34 cellular contexts compared by ENCODE assay signal in the genomic region with DNA sequence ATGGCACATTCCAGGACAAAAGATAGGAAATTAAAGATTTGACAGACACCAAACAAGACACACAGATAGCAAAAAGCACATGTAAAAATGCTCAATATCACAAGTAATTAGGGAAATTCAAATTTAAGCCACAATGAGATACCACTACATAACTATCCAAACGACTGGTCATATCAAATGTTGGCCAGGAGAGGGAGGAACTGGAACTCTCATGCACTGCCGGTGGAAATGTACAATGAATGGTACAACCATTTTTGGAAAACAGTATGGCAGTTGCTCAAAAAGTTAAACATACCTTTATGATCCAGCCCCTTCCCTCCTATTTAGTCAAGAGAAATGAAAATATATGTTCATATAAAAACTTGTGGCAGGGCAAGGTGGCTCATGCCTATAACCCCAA. TPM values are rescaled to one million over a fixed set of nuclear protein-coding genes. Genes with fewer than 3 reads are reported as not detected.
DNase-seq lines count a peak whose midpoint lies in the region; ATAC-seq and TF ChIP-seq lines count a peak whose summit lies in the region.
"Had no signal": no experiment of that assay in that cellular context is flagged by ENCODE, and none has a peak within 500 bp of the region (broad histone marks: within the 10 kb centered on the region; RNA-seq: fewer than 3 reads in every experiment).

No MANE protein-coding gene starts in this region.

- H4K91ac ChIP-seq in H9 (ENCODE audit: insufficient read length, low read depth, low read length): no peak overlapping the region

- TF ChIP-seq CTCF in BJ (IDR thresholded peaks at IDR 0.05; ENCODE audit: insufficient read depth, low read depth, low read length) (peak; percentile 12; the same call in 1 of the 2 replicates), H9 (conservative IDR thresholded peaks at IDR 0.05) (peak; percentile 29; the same call in 2 of the 3 replicates), brain microvascular endothelial cell (IDR thresholded peaks at IDR 0.05; ENCODE audit: low read depth, low read length, missing control alignments) (peak; percentile 22), fibroblast of villous mesenchyme (IDR thresholded peaks at IDR 0.05; ENCODE audit: insufficient read depth, low read depth, low read length) (peak; percentile 29)
- TF ChIP-seq CTCF in CD8-positive, alpha-beta T cell (IDR thresholded peaks at IDR 0.05): no peak

- H4K8ac ChIP-seq in H9 (replicated peaks; ENCODE audit: insufficient read length, low read depth, low read length): no peak overlapping the region

- H4K5ac ChIP-seq in H9 (ENCODE audit: insufficient read length, low read depth, low read length): no peak overlapping the region

- peaks cover 4 to 6% of the 10 kb centered on the region in 2 experiments for H3K4me1 Mint-ChIP-seq in H9
- H3K4me1 Mint-ChIP-seq in CD8-positive, alpha-beta T cell (ENCODE audit: low read depth): no peaks in the 10 kb centered on the region
- H3K4me1 Mint-ChIP-seq: naive thymus-derived CD8-positive, alpha-beta T cell had no signal

- H3K9me3 ChIP-seq in H9 (ENCODE audit: control insufficient read depth, low read depth, low read length): peaks cover 6% of the 10 kb centered on the region
- H3K9me3 ChIP-seq in CD8-positive, alpha-beta T cell (ENCODE audit: low read length): no peaks in the 10 kb centered on the region

- no peak overlapping the region for H2BK120ac ChIP-seq in H9 (ENCODE audit: low read depth, low read length, poor library complexity, severe bottlenecking)

- H3K4me3 ChIP-seq in BJ (ENCODE audit: low read depth, low read length): no peak overlapping the region
- no peak overlapping the region for H3K4me3 ChIP-seq in brain microvascular endothelial cell (ENCODE audit: low read depth, low read length)
- no peak overlapping the region for H3K4me3 ChIP-seq in fibroblast of villous mesenchyme (ENCODE audit: low read depth, low read length)
- no peak overlapping the region for H3K4me3 ChIP-seq in CD8-positive, alpha-beta T cell (ENCODE audit: low read depth, low read length)
- H3K4me3 ChIP-seq: BLaER1, body of pancreas, heart left ventricle, stomach, tibial artery had no signal

- CTCF ChIA-PET in BJ (lab: Yijun Ruan, JAX): no interaction called here
- CTCF ChIA-PET in CD8-positive, alpha-beta T cell (lab: Charles Lee): interaction anchor here (1.1 kb wide), 1 partner anchor 12 kb away, joined by 3 read pairs; no protein-coding TSS in a partner anchor

- WGBS in H9 (ENCODE audit: extremely low coverage, insufficient read length, low lambda C conversion rate): no CpG with 5 or more reads among the region's 2 CpGs

- no peaks in the 10 kb centered on the region for H3K79me1 ChIP-seq in H9 (ENCODE audit: insufficient read depth, low read depth, low read length, poor library complexity, severe bottlenecking)

- no peak overlapping the region for H3K14ac ChIP-seq in H9 (ENCODE audit: insufficient read depth, low read length)

- no peak overlapping the region for H3K56ac ChIP-seq in H9 (ENCODE audit: insufficient read length, low read depth, low read length)

- peaks cover 4 to 8% (median 5%) of the 10 kb centered on the region in 3 experiments; a peak in 6 of 7 replicates for H3K36me3 Mint-ChIP-seq in H9 (ENCODE audit: insufficient read depth in 1 of 3, low read depth in 3 of 3)
- no peaks in the 10 kb centered on the region for H3K36me3 Mint-ChIP-seq in CD8-positive, alpha-beta T cell
- H3K36me3 Mint-ChIP-seq: naive thymus-derived CD8-positive, alpha-beta T cell had no signal

- no peak overlapping the region for H3K4me2 ChIP-seq in H9 (ENCODE audit: insufficient read depth, insufficient read length, low read length)
- H3K4me2 ChIP-seq: BLaER1 had no signal

- no peak overlapping the region for H3K9ac ChIP-seq in H9 (ENCODE audit: extremely low read depth, insufficient read length, low read length)
- H3K9ac ChIP-seq: BLaER1 had no signal

- ATAC-seq in CD8-positive, alpha-beta T cell: no peak
- ATAC-seq: activated T-cell treated with anti-CD3 and anti-CD28 coated beads, Interleukin-2, amount 50 U/mL, for 72 hours; body of pancreas; heart left ventricle; naive thymus-derived CD8-positive, alpha-beta T cell had no signal

- H3K79me2 ChIP-seq in H9 (ENCODE audit: insufficient read depth, low read length): no peaks in the 10 kb centered on the region

- peaks cover 14 to 17% of the 10 kb centered on the region in 2 experiments; a peak in 4 of 5 replicates for H3K9me3 Mint-ChIP-seq in H9
- peaks cover 2% of the 10 kb centered on the region for H3K9me3 Mint-ChIP-seq in CD8-positive, alpha-beta T cell
- H3K9me3 Mint-ChIP-seq: activated T-cell treated with anti-CD3 and anti-CD28 coated beads, Interleukin-2, amount 50 U/mL, for 72 hours had no signal

- H3K27me3 ChIP-seq in BJ (ENCODE audit: control insufficient read depth, insufficient read depth, low read length) (no peaks in the 10 kb centered on the region), H9 (ENCODE audit: insufficient read depth, low read length) (no peaks in the 10 kb centered on the region), brain microvascular endothelial cell (replicated peaks) (no peaks in the 10 kb centered on the region)
- no peaks in the 10 kb centered on the region for H3K27me3 ChIP-seq in CD8-positive, alpha-beta T cell (ENCODE audit: insufficient read depth, low read length)
- H3K27me3 ChIP-seq: BLaER1, body of pancreas, heart left ventricle, stomach, tibial artery had no signal

- H2AFZ ChIP-seq in H9 (ENCODE audit: low read length): no peak overlapping the region

- H2BK5ac ChIP-seq in H9 (ENCODE audit: insufficient read length, low read length): no peak overlapping the region

- H3K27me3 Mint-ChIP-seq in H9 (ENCODE audit: low read depth): no peaks in the 10 kb centered on the region
- H3K27me3 Mint-ChIP-seq in CD8-positive, alpha-beta T cell (ENCODE audit: low read depth): no peaks in the 10 kb centered on the region

- H3K18ac ChIP-seq in H9 (ENCODE audit: insufficient read length, low read depth, low read length): no peak overlapping the region

- H3K4me3 Mint-ChIP-seq in H9: no peak overlapping the region
- no peak overlapping the region for H3K4me3 Mint-ChIP-seq in CD8-positive, alpha-beta T cell
- H3K4me3 Mint-ChIP-seq: activated T-cell treated with anti-CD3 and anti-CD28 coated beads, Interleukin-2, amount 50 U/mL, for 72 hours; naive thymus-derived CD8-positive, alpha-beta T cell had no signal

- H2BK12ac ChIP-seq in H9 (ENCODE audit: insufficient read length, low read depth, low read length): no peak overlapping the region

- H3K27ac ChIP-seq in H9 (ENCODE audit: insufficient read length, low read depth, low read length) (no peak overlapping the region), brain microvascular endothelial cell (no peak overlapping the region)
- no peak overlapping the region for H3K27ac ChIP-seq in CD8-positive, alpha-beta T cell (ENCODE audit: low read depth, low read length)
- H3K27ac ChIP-seq: BLaER1, body of pancreas, heart left ventricle, RWPE1, stomach, tibial artery had no signal

- no peak overlapping the region for H3T11ph ChIP-seq in H9 (ENCODE audit: low read length)

- H3K36me3 ChIP-seq in BJ (ENCODE audit: control insufficient read depth, insufficient read depth, low read length) (no peaks in the 10 kb centered on the region), brain microvascular endothelial cell (replicated peaks) (no peaks in the 10 kb centered on the region)
- no peaks in the 10 kb centered on the region for H3K36me3 ChIP-seq in CD8-positive, alpha-beta T cell (ENCODE audit: insufficient read depth, low read length)
- H3K36me3 ChIP-seq: BLaER1, heart left ventricle, stomach, tibial artery had no signal

- POLR2A ChIA-PET in BJ (lab: Charles Lee): no interaction called here
- POLR2A ChIA-PET in CD8-positive, alpha-beta T cell (lab: Charles Lee): no interaction called here

- H3K23ac ChIP-seq in H9 (ENCODE audit: insufficient read length, low read depth, low read length): no peak overlapping the region

- no peak overlapping the region for H3K4ac ChIP-seq in H9 (ENCODE audit: low read depth, low read length)

- no peak overlapping the region for H2BK20ac ChIP-seq in H9 (ENCODE audit: low read depth, low read length, poor library complexity, severe bottlenecking)

- intact Hi-C loops in CD8-positive, alpha-beta T cell (cut with DNase I, micrococcal nuclease): no loop called here

- no peak overlapping the region for H2BK15ac ChIP-seq in H9 (ENCODE audit: low read depth, low read length)

- H2AK5ac ChIP-seq in H9 (ENCODE audit: insufficient read length, low read length): no peak overlapping the region

- DNase-seq in BJ (ENCODE audit: low read depth) (no peak), H9 (no peak), brain microvascular endothelial cell (no peak), fibroblast of villous mesenchyme (ENCODE audit: low read depth) (no peak), DMS 273 treated with DMSO at 0.1 percent for 48 hours (lab: John Stamatoyannopoulos, UW) (no peak), foreskin melanocyte (no peak)
- no peak for DNase-seq in CD8-positive, alpha-beta T cell
- DNase-seq: ACHN; activated CD4-positive, CD25-positive, alpha-beta regulatory T cell; activated naive CD4-positive, alpha-beta T cell treated with Interleukin-2 at 50 U/mL for 16 hours; activated T-cell treated with anti-CD3 and anti-CD28 coated beads, Interleukin-2, amount 50 U/mL, for 72 hours; body of pancreas; COR-L47; cortex of kidney; GF-D8; heart left ventricle; KBM-7; midbrain; naive thymus-derived CD8-positive, alpha-beta T cell; NCI-H1417; NCI-H2081; NCI-H226; stimulated activated CD8-positive, alpha-beta memory T cell treated with anti-CD3 and anti-CD28 coated beads, Interleukin-4, amount 100 ng/mL, for 48 hours; stomach; T-helper 1 cell; tibial artery had no signal

- peaks cover 4% of the 10 kb centered on the region; the same call in 1 of the 2 replicates for H3K4me1 ChIP-seq in H9 (ENCODE audit: insufficient read depth, low read length)
- H3K4me1 ChIP-seq in CD8-positive, alpha-beta T cell (ENCODE audit: insufficient read depth, low read length): no peaks in the 10 kb centered on the region
- H3K4me1 ChIP-seq: BLaER1, body of pancreas, heart left ventricle, tibial artery had no signal

- in situ Hi-C loops in brain microvascular endothelial cell (cut with HindIII; ENCODE audit: low pct_ligation_motif_present, low sequenced_read_pairs): no loop called here

- no peaks in the 10 kb centered on the region for H3K23me2 ChIP-seq in H9 (ENCODE audit: insufficient read length, low read depth, low read length, poor library complexity, severe bottlenecking)

- H3K27ac Mint-ChIP-seq in H9: no peak overlapping the region
- no peak overlapping the region for H3K27ac Mint-ChIP-seq in CD8-positive, alpha-beta T cell
- H3K27ac Mint-ChIP-seq: activated T-cell treated with anti-CD3 and anti-CD28 coated beads, Interleukin-2, amount 50 U/mL, for 72 hours had no signal

- H4K20me1 ChIP-seq in H9 (ENCODE audit: control insufficient read depth, insufficient read depth, insufficient read length): no peaks in the 10 kb centered on the region
- H4K20me1 ChIP-seq: BLaER1 had no signal

RNA-seq across cellular contexts. Expression of a gene that starts 36.8 kb away (rescaled TPM):
- 0.27 and 0.53 TPM in 2 replicates for polyA plus RNA-seq in BJ (2011; rRNA removed)
- 0.28 and 0.51 TPM in 2 replicates for polyA minus RNA-seq in BJ (2011; rRNA and poly(A)+ RNA removed)
- total RNA-seq in H9 (2021) (159 and 175 TPM in 2 replicates), fibroblast of villous mesenchyme (1.6 and 1.7 TPM in 2 replicates)
- under 1 TPM; 0.39 to 0.41 TPM for total RNA-seq in CD8-positive, alpha-beta T cell
- total RNA-seq: MCF 10A; naive thymus-derived CD8-positive, alpha-beta T cell had no signal
- polyA plus RNA-seq: naive thymus-derived CD8-positive, alpha-beta T cell had no signal

RNA-seq across cellular contexts. Expression of a gene that starts 42.0 kb away (rescaled TPM):
- not detected in 2 replicates for polyA plus RNA-seq in BJ (2011; rRNA removed)
- polyA minus RNA-seq in BJ (2011; rRNA and poly(A)+ RNA removed): not detected in 2 replicates
- total RNA-seq in H9 (2021) (0.63 TPM in 1 of 2 replicates, not detected in the other), fibroblast of villous mesenchyme (not detected in 2 replicates)
- 1 to 10 TPM; 1.4 to 1.8 TPM for total RNA-seq in CD8-positive, alpha-beta T cell
- total RNA-seq: activated T-cell treated with anti-CD3 and anti-CD28 coated beads, Interleukin-2, amount 50 U/mL, for 72 hours; body of pancreas; heart left ventricle; kidney epithelial cell; lower leg skin; MCF 10A; naive thymus-derived CD8-positive, alpha-beta T cell; omental fat pad; skeletal muscle tissue; stomach had no signal
- polyA plus RNA-seq: adipose tissue, heart left ventricle had no signal

Comparison
In these comparisons a context has a peak if more than half of its experiments do, and no peak if none do; other contexts are left out.
1. RNA of a gene that starts 36.8 kb away (total RNA-seq): 159 to 175 TPM in H9; 1.6 to 1.7 TPM in fibroblast of villous mesenchyme and 0.39 to 0.41 TPM in CD8-positive, alpha-beta T cell; every median in the first group is over 10 times any median in the second.